ENCODE assay signal across 16 cellular contexts in genomic region chr1:168833801-168834224, GRCh38.
DNase-seq lines count a peak whose midpoint lies in the region; ATAC-seq, FAIRE-seq and TF ChIP-seq lines count a peak whose summit lies in the region.
"Had no signal": no experiment of that assay in that cellular context is flagged by ENCODE, and none has a peak within 500 bp of the region (broad histone marks: within the 10 kb centered on the region; RNA-seq: fewer than 3 reads in every experiment).

No MANE protein-coding gene starts in this region.

- peak overlapping the region; percentile 11 for H3K4me3 Mint-ChIP-seq in activated naive CD8-positive, alpha-beta T cell
- no peak overlapping the region for H3K4me3 Mint-ChIP-seq in activated naive CD8-positive, alpha-beta T cell treated with anti-CD3 and anti-CD28 coated beads, Interleukin-2, amount 50 U/mL, for 24 hours
- H3K4me3 Mint-ChIP-seq: T-helper 17 cell had no signal

- H3K9me3 ChIP-seq in HepG2 (ENCODE audit: low read length): no peaks in the 10 kb centered on the region
- no peaks in the 10 kb centered on the region for H3K9me3 ChIP-seq in stomach
- H3K9me3 ChIP-seq: ovary, tibial nerve had no signal

- FAIRE-seq in HepG2 (lab: Jason Lieb, UNC): peak; percentile 59

- BruUV-seq in HepG2 (replicated peaks; lab: Mats Ljungman, UMichigan): no TSS peak

- CTCF ChIA-PET in HepG2 (lab: Yijun Ruan, JAX; ENCODE audit: low intra/inter-chr PET ratio, low total read pairs): no interaction called here

- no peaks in the 10 kb centered on the region for H3K79me2 ChIP-seq in HepG2 (ENCODE audit: insufficient read depth, low read length)

- TF ChIP-seq POLR2A in HepG2 (IDR thresholded peaks at IDR 0.05; ENCODE audit: insufficient read depth in 1 of 2, low read depth in 2 of 2, low read length in 2 of 2): no peak
- TF ChIP-seq POLR2A in stomach (IDR thresholded peaks at IDR 0.05): no peak

- H3K27ac Mint-ChIP-seq in activated naive CD8-positive, alpha-beta T cell: no peak overlapping the region
- H3K27ac Mint-ChIP-seq in activated naive CD8-positive, alpha-beta T cell treated with anti-CD3 and anti-CD28 coated beads, Interleukin-2, amount 50 U/mL, for 24 hours: no peak overlapping the region
- H3K27ac Mint-ChIP-seq: T-helper 17 cell had no signal

- H3K27me3 ChIP-seq in HepG2 (ENCODE audit: control insufficient read depth in 1 of 2, insufficient read depth in 2 of 2, low read length in 2 of 2) (no peaks in the 10 kb centered on the region), stomach (no peaks in the 10 kb centered on the region)
- H3K27me3 ChIP-seq: ovary, tibial nerve had no signal

- peak in 1 of 2 experiments; percentile 88; a peak in 2 of 4 replicates for TF ChIP-seq EP300 in HepG2 (IDR thresholded peaks at IDR 0.05; ENCODE audit: low read depth in 2 of 2, low read length in 2 of 2)
- peak; percentile 92 for TF ChIP-seq EP300 in HepG2 (CRISPR knock-in tag; IDR thresholded peaks at IDR 0.05; ENCODE audit: borderline replicate concordance)
- no peak for TF ChIP-seq EP300 in stomach (IDR thresholded peaks at IDR 0.05)

- TF ChIP-seq RAD21 in HepG2 (CRISPR knock-in tag; IDR thresholded peaks at IDR 0.05): 0 out of 2 replicates have a peak, but pooled peaks have one; percentile 12

- H3K4me3 ChIP-seq in HepG2 (replicated peaks in 1 of 3; ENCODE audit: insufficient read depth in 1 of 3, low read depth in 2 of 3, low read length in 3 of 3): peak overlapping the region; percentile 4 to 37 (median 29); a peak in 5 of 6 replicates
- H3K4me3 ChIP-seq in stomach: no peak overlapping the region
- H3K4me3 ChIP-seq: ovary, tibial nerve had no signal

- no peaks in the 10 kb centered on the region for H3K36me3 Mint-ChIP-seq in activated naive CD8-positive, alpha-beta T cell
- no peaks in the 10 kb centered on the region for H3K36me3 Mint-ChIP-seq in activated naive CD8-positive, alpha-beta T cell treated with anti-CD3 and anti-CD28 coated beads, Interleukin-2, amount 50 U/mL, for 24 hours (ENCODE audit: low read depth)

- H3K4me1 ChIP-seq in HepG2 (ENCODE audit: insufficient read depth, low read length) (peaks cover 70% of the 10 kb centered on the region), stomach (peaks cover 0 to 32% (median 20%) of the 10 kb centered on the region in 4 donors)
- H3K4me1 ChIP-seq: tibial nerve had no signal

- H3K4me1 Mint-ChIP-seq in activated naive CD8-positive, alpha-beta T cell (ENCODE audit: low read depth): peaks cover 19% of the 10 kb centered on the region
- peaks cover 12% of the 10 kb centered on the region for H3K4me1 Mint-ChIP-seq in activated naive CD8-positive, alpha-beta T cell treated with anti-CD3 and anti-CD28 coated beads, Interleukin-2, amount 50 U/mL, for 24 hours

- H3K27ac ChIP-seq in HepG2 (ENCODE audit: extremely low read length, insufficient read depth, low read length) (peak overlapping the region; percentile 97), stomach (peak overlapping the region; percentile 13 to 62 (median 45))
- H3K27ac ChIP-seq: ovary had no signal

- no peaks in the 10 kb centered on the region for H4K20me1 ChIP-seq in HepG2 (ENCODE audit: insufficient read depth, low read length)

- H3K9ac ChIP-seq in HepG2 (ENCODE audit: insufficient read depth, low read depth, low read length): peak overlapping the region; percentile 69

- H2AFZ ChIP-seq in HepG2 (ENCODE audit: low read length): peak overlapping the region; percentile 48

- in situ Hi-C loops in HepG2 (cut with HindIII; ENCODE audit: extremely low pct_ligation_motif_present, low pct_unique_long_range_greater_than_20kb): no loop called here

- intact Hi-C loops in HepG2 (cut with micrococcal nuclease; ENCODE audit: unreplicated experiment): loop anchor here (1.0 to 10.0 kb wide), 4 partner anchors 27 to 275 kb away; no protein-coding TSS in a partner anchor
- intact Hi-C loops in stomach (cut with DNase I; ENCODE audit: low total_unique reads): no loop called here

- no peak for DNase-seq in activated naive CD8-positive, alpha-beta T cell treated with anti-CD3 and anti-CD28 coated beads, Interleukin-2, amount 50 U/mL, for 24 hours
- peak; percentile 3 for DNase-seq in activated gamma-delta T cell treated with anti-CD3 and anti-CD28 coated beads, Interleukin-2, amount 50 U/mL, for 16 hours (ENCODE audit: low read depth)
- DNase-seq in HepG2 (ENCODE audit: low spot score) (peak; percentile 81), stomach (no peak), A172 (ENCODE audit: low spot score) (no peak), NCI-H146 (lab: John Stamatoyannopoulos, UW) (no peak)
- no peak for DNase-seq in stimulated activated CD4-positive, alpha-beta T cell treated with anti-CD3 and anti-CD28 coated beads, Interleukin-2, amount 100 ng/mL, for 48 hours
- DNase-seq: activated CD8-positive, alpha-beta memory T cell treated with anti-CD3 and anti-CD28 coated beads for 24 hours; DMS153; IMR-90; NCI-H1417 treated with DMSO at 0.1 percent for 48 hours; NCI-H524; ovary; T-helper 17 cell had no signal

- 10% methylated on average over 4 of the region's 4 CpGs for WGBS in HepG2 (ENCODE audit: low lambda C conversion rate)
- 43 to 65% (median 64%) methylated on average over 4 of the region's 4 CpGs for WGBS in stomach, 5 donors

- POLR2A ChIA-PET in HepG2 (lab: Yijun Ruan, JAX): interaction anchor here (0.6 to 2.0 kb wide), 10 partner anchors 13 to 270 kb away, joined by 3 to 22 read pairs (median 4); no protein-coding TSS in a partner anchor

- H3K4me2 ChIP-seq in HepG2 (ENCODE audit: low read depth, low read length): peak overlapping the region; percentile 80

- H3K27me3 Mint-ChIP-seq in activated naive CD8-positive, alpha-beta T cell: no peaks in the 10 kb centered on the region
- H3K27me3 Mint-ChIP-seq in activated naive CD8-positive, alpha-beta T cell treated with anti-CD3 and anti-CD28 coated beads, Interleukin-2, amount 50 U/mL, for 24 hours: no peaks in the 10 kb centered on the region
- H3K27me3 Mint-ChIP-seq: T-helper 17 cell had no signal

- H3K9me3 Mint-ChIP-seq in activated naive CD8-positive, alpha-beta T cell (ENCODE audit: low read depth): no peaks in the 10 kb centered on the region
- no peaks in the 10 kb centered on the region for H3K9me3 Mint-ChIP-seq in activated naive CD8-positive, alpha-beta T cell treated with anti-CD3 and anti-CD28 coated beads, Interleukin-2, amount 50 U/mL, for 24 hours

- no peak for ATAC-seq in activated naive CD8-positive, alpha-beta T cell treated with anti-CD3 and anti-CD28 coated beads, Interleukin-2, amount 50 U/mL, for 24 hours
- peak; percentile 74 for ATAC-seq in HepG2
- ATAC-seq: T-helper 17 cell had no signal

- H3K36me3 ChIP-seq in HepG2 (replicated peaks in 1 of 2; ENCODE audit: control insufficient read depth in 1 of 2, insufficient read depth in 2 of 2, low read length in 2 of 2) (no peaks in the 10 kb centered on the region), stomach (no peaks in the 10 kb centered on the region)
- H3K36me3 ChIP-seq: ovary, tibial nerve had no signal

- TF ChIP-seq CTCF in HepG2 (CRISPR knock-in tag; IDR thresholded peaks at IDR 0.05) (peak; percentile 18; the same call in 1 of the 2 replicates), stomach (IDR thresholded peaks at IDR 0.05) (no peak)

TF ChIP-seq in HepG2, 621 proteins besides CTCF, POLR2A, EP300 and RAD21 (continues in another document):
- TF ChIP-seq ZEB1 (IDR thresholded peaks at IDR 0.05; ENCODE audit: insufficient replicate concordance, low read depth) (peak; percentile 13), TEF (CRISPR knock-in tag; IDR thresholded peaks at IDR 0.05) (no peak), GABPA (IDR thresholded peaks at IDR 0.05; ENCODE audit: low read depth, low read length) (no peak), GABPA (CRISPR knock-in tag; IDR thresholded peaks at IDR 0.05; ENCODE audit: low read depth) (peak; percentile 68), AHR (CRISPR knock-in tag; IDR thresholded peaks at IDR 0.05) (no peak), PAXIP1 (CRISPR knock-in tag; conservative IDR thresholded peaks at IDR 0.05) (peak; percentile 85), RBFOX2 (IDR thresholded peaks at IDR 0.05; ENCODE audit: low read depth, low read length) (0 out of 2 replicates have a peak, but pooled peaks have one; percentile 2), TFAP4 (IDR thresholded peaks at IDR 0.05; ENCODE audit: borderline replicate concordance, low read depth) (peak; percentile 36; the same call in 1 of the 2 replicates)

Comparison
In these comparisons a context has a peak if more than half of its experiments do, and no peak if none do; other contexts are left out.
1. DNase-seq: peak in activated gamma-delta T cell treated with anti-CD3 and anti-CD28 coated beads, Interleukin-2, amount 50 U/mL, for 16 hours (single experiment) and HepG2 (single experiment); none in activated naive CD8-positive, alpha-beta T cell treated with anti-CD3 and anti-CD28 coated beads, Interleukin-2, amount 50 U/mL, for 24 hours (single experiment), stomach (single experiment), stimulated activated CD4-positive, alpha-beta T cell treated with anti-CD3 and anti-CD28 coated beads, Interleukin-2, amount 100 ng/mL, for 48 hours (0 of 2), A172 (single experiment) and NCI-H146 (single experiment).
2. H3K4me3 ChIP-seq: peak in HepG2 (3 of 3); none in stomach (0 of 4).